Comparison of ENCODE assay signal across 28 cellular contexts in genomic region chr6:508614-509013, GRCh38.
DNase-seq lines count a peak whose midpoint lies in the region; ATAC-seq and TF ChIP-seq lines count a peak whose summit lies in the region.
"Had no signal": no experiment of that assay in that cellular context is flagged by ENCODE, and none has a peak within 500 bp of the region (broad histone marks: within the 10 kb centered on the region; RNA-seq: fewer than 3 reads in every experiment).

No MANE protein-coding gene starts in this region.

- no peaks in the 10 kb centered on the region for H3K27me3 ChIP-seq in CD4-positive, alpha-beta T cell (ENCODE audit: control insufficient read depth, insufficient read depth, low read length)
- H3K27me3 ChIP-seq: BE2C, gastrocnemius medialis, hepatocyte had no signal

- POLR2A ChIA-PET in CD4-positive, alpha-beta T cell (lab: Charles Lee), result no interaction called here
- POLR2A ChIA-PET in activated naive CD8-positive, alpha-beta T cell treated with anti-CD3 and anti-CD28 coated beads, Interleukin-2, amount 10 ng/mL, durations not matched to agents 7 days and 5 days (lab: Charles Lee), result no interaction called here

- no peak overlapping the region for H3K4me3 Mint-ChIP-seq in activated T-cell treated with anti-CD3 and anti-CD28 coated beads, Interleukin-2, amount 50 U/mL, for 24 hours
- H3K4me3 Mint-ChIP-seq in CD4-positive, alpha-beta T cell, result no peak overlapping the region
- no peak overlapping the region for H3K4me3 Mint-ChIP-seq in activated naive CD8-positive, alpha-beta T cell treated with anti-CD3 and anti-CD28 coated beads, Interleukin-2, amount 10 ng/mL, durations not matched to agents 7 days and 5 days
- H3K4me3 Mint-ChIP-seq: GM23338, nephron, type B pancreatic cell had no signal

- peak overlapping the region; percentile 98 for H3K27ac Mint-ChIP-seq in activated T-cell treated with anti-CD3 and anti-CD28 coated beads, Interleukin-2, amount 50 U/mL, for 24 hours
- H3K27ac Mint-ChIP-seq in CD4-positive, alpha-beta T cell, result peak overlapping the region; percentile 75
- H3K27ac Mint-ChIP-seq in activated naive CD8-positive, alpha-beta T cell treated with anti-CD3 and anti-CD28 coated beads, Interleukin-2, amount 10 ng/mL, durations not matched to agents 7 days and 5 days, result peak overlapping the region; percentile 67
- H3K27ac Mint-ChIP-seq: GM23338, nephron, type B pancreatic cell had no signal

- no peak for DNase-seq in activated T-cell treated with anti-CD3 and anti-CD28 coated beads, Interleukin-2, amount 50 U/mL, for 24 hours
- DNase-seq in activated T-cell treated with anti-CD3 and anti-CD28 coated beads, Interleukin-2, amount 50 U/mL, for 48 hours, result no peak
- DNase-seq in CD4-positive, alpha-beta T cell, result no peak
- DNase-seq in NCI-H69 (lab: John Stamatoyannopoulos, UW), result peak; percentile 44
- DNase-seq in activated naive CD8-positive, alpha-beta T cell treated with anti-CD3 and anti-CD28 coated beads, Interleukin-2, amount 10 ng/mL, durations not matched to agents 7 days and 5 days, result no peak
- DNase-seq in NCI-H526 treated with DMSO at 0.1 percent for 48 hours (lab: John Stamatoyannopoulos, UW), result no peak
- no peak for DNase-seq in islet precursor cell
- DNase-seq: activated CD4-positive, alpha-beta T cell treated with anti-CD3 and anti-CD28 coated beads for 4 hours; activated effector memory CD4-positive, alpha-beta T cell treated with Interleukin-2 at 50 U/mL for 16 hours; BE2C; COR-L47; gastrocnemius medialis; IMR-90; NCI-H1105; NCI-H187; NCI-H2171 treated with DMSO at 0.1 percent for 48 hours; NCI-H524; PC-9; stimulated activated CD4-positive, alpha-beta T cell treated with anti-CD3 and anti-CD28 coated beads, Interleukin-4, amount 100 ng/mL, for 1 hour; substantia nigra; T-helper 17 cell had no signal

- peaks cover 99% of the 10 kb centered on the region for H3K4me1 Mint-ChIP-seq in activated T-cell treated with anti-CD3 and anti-CD28 coated beads, Interleukin-2, amount 50 U/mL, for 24 hours (ENCODE audit: low read depth)
- H3K4me1 Mint-ChIP-seq in CD4-positive, alpha-beta T cell (ENCODE audit: low read depth), result peaks cover 80% of the 10 kb centered on the region
- peaks cover 61% of the 10 kb centered on the region for H3K4me1 Mint-ChIP-seq in activated naive CD8-positive, alpha-beta T cell treated with anti-CD3 and anti-CD28 coated beads, Interleukin-2, amount 10 ng/mL, durations not matched to agents 7 days and 5 days

- H3K27ac ChIP-seq in CD4-positive, alpha-beta T cell (ENCODE audit: low read depth, low read length), result no peak overlapping the region
- H3K27ac ChIP-seq: gastrocnemius medialis, hepatocyte, PC-9, SK-N-MC had no signal

- peaks cover 48% of the 10 kb centered on the region for H3K36me3 Mint-ChIP-seq in activated T-cell treated with anti-CD3 and anti-CD28 coated beads, Interleukin-2, amount 50 U/mL, for 24 hours (ENCODE audit: low read depth)
- H3K36me3 Mint-ChIP-seq in CD4-positive, alpha-beta T cell (ENCODE audit: low read depth), result peaks cover 21% of the 10 kb centered on the region
- peaks cover 22% of the 10 kb centered on the region for H3K36me3 Mint-ChIP-seq in activated naive CD8-positive, alpha-beta T cell treated with anti-CD3 and anti-CD28 coated beads, Interleukin-2, amount 10 ng/mL, durations not matched to agents 7 days and 5 days

- no peaks in the 10 kb centered on the region for H3K9me3 Mint-ChIP-seq in activated T-cell treated with anti-CD3 and anti-CD28 coated beads, Interleukin-2, amount 50 U/mL, for 24 hours
- no peaks in the 10 kb centered on the region for H3K9me3 Mint-ChIP-seq in CD4-positive, alpha-beta T cell
- no peaks in the 10 kb centered on the region for H3K9me3 Mint-ChIP-seq in activated naive CD8-positive, alpha-beta T cell treated with anti-CD3 and anti-CD28 coated beads, Interleukin-2, amount 10 ng/mL, durations not matched to agents 7 days and 5 days
- H3K9me3 Mint-ChIP-seq: GM23338, nephron, type B pancreatic cell had no signal

- no peaks in the 10 kb centered on the region for H3K27me3 Mint-ChIP-seq in activated T-cell treated with anti-CD3 and anti-CD28 coated beads, Interleukin-2, amount 50 U/mL, for 24 hours
- no peaks in the 10 kb centered on the region for H3K27me3 Mint-ChIP-seq in CD4-positive, alpha-beta T cell
- no peaks in the 10 kb centered on the region for H3K27me3 Mint-ChIP-seq in activated naive CD8-positive, alpha-beta T cell treated with anti-CD3 and anti-CD28 coated beads, Interleukin-2, amount 10 ng/mL, durations not matched to agents 7 days and 5 days
- H3K27me3 Mint-ChIP-seq: T-helper 17 cell, type B pancreatic cell had no signal

- no peaks in the 10 kb centered on the region for H3K9me3 ChIP-seq in CD4-positive, alpha-beta T cell (ENCODE audit: control insufficient read depth, low read length)
- H3K9me3 ChIP-seq: BE2C, gastrocnemius medialis had no signal

- TF ChIP-seq CTCF in CD4-positive, alpha-beta T cell (IDR thresholded peaks at IDR 0.05), result no peak

- intact Hi-C loops in CD4-positive, alpha-beta T cell (cut with DNase I, micrococcal nuclease), result loop anchor here in 1 of 2 experiments (5.0 kb wide), 1 partner anchor 116 kb away; the partner anchor contains the start of gene IRF4

- CTCF ChIA-PET in CD4-positive, alpha-beta T cell (lab: Charles Lee), result no interaction called here

- ATAC-seq in CD4-positive, alpha-beta T cell (ENCODE audit: poor library complexity), result no peak
- ATAC-seq in activated naive CD8-positive, alpha-beta T cell treated with anti-CD3 and anti-CD28 coated beads, Interleukin-2, amount 10 ng/mL, durations not matched to agents 7 days and 5 days (ENCODE audit: low read depth), result no peak
- ATAC-seq in HG02571 (IDR thresholded peaks at IDR 0.05; ENCODE audit: unreplicated experiment), result no peak
- ATAC-seq: gastrocnemius medialis, GM12878, GM23338, T-helper 17 cell had no signal
